In genomic region chr21:37367301-37367757, GRCh38 we compare ENCODE assay signal across 8 cellular contexts. TPM values are rescaled to one million over a fixed set of nuclear protein-coding genes. Genes with fewer than 3 reads are reported as not detected.
DNase-seq lines count a peak whose midpoint lies in the region; ATAC-seq and TF ChIP-seq lines count a peak whose summit lies in the region.

No MANE protein-coding gene starts in this region.

- no peaks in the 10 kb centered on the region for H3K9me3 Mint-ChIP-seq in CD8-positive, alpha-beta T cell
- no peaks in the 10 kb centered on the region for H3K9me3 Mint-ChIP-seq in stimulated activated naive B cell treated with anti-CD40 and anti-IgM and Interleukin-4, amounts not matched to agents 10 μg/mL and 1 μg/mL and 100 μg/mL, for 72 hours

- no peak for ATAC-seq in CD8-positive, alpha-beta T cell
- ATAC-seq in HG02642 (IDR thresholded peaks at IDR 0.05; ENCODE audit: poor library complexity, unreplicated experiment) (peak; percentile 3), HG03280 (IDR thresholded peaks at IDR 0.05; ENCODE audit: unreplicated experiment) (no peak), HG03039 (IDR thresholded peaks at IDR 0.05; ENCODE audit: unreplicated experiment) (no peak)
- peak; percentile 0 to 3 for ATAC-seq in stimulated activated naive B cell treated with anti-CD40 and anti-IgM and Interleukin-4, amounts not matched to agents 10 μg/mL and 1 μg/mL and 100 μg/mL, for 72 hours (replicated peaks)

- intact Hi-C loops in CD8-positive, alpha-beta T cell (cut with DNase I, micrococcal nuclease), result loop anchor here (2.0 to 10.0 kb wide), 7 partner anchors 95 to 1817 kb away; partner anchors contain the start of genes PIGP (in 2 of the 2), SETD4 (in 2 of the 2), TTC3 (in 2 of the 2) and HLCS (in 1 of the 2)

- no peak for DNase-seq in CD8-positive, alpha-beta T cell
- DNase-seq in activated T-helper 1 cell treated with Interleukin-2 at 50 U/mL for 16 hours (ENCODE audit: low read depth) (peak; percentile 13), cerebellar nuclear complex (lab: John Stamatoyannopoulos, UW) (no peak)
- DNase-seq in stimulated activated naive B cell treated with anti-CD40 and anti-IgM and Interleukin-4, amounts not matched to agents 10 μg/mL and 1 μg/mL and 100 μg/mL, for 72 hours, result peak; percentile 12

- peaks cover 14% of the 10 kb centered on the region for H3K36me3 Mint-ChIP-seq in CD8-positive, alpha-beta T cell
- peaks cover 4 to 7% of the 10 kb centered on the region in 2 donors for H3K36me3 Mint-ChIP-seq in stimulated activated naive B cell treated with anti-CD40 and anti-IgM and Interleukin-4, amounts not matched to agents 10 μg/mL and 1 μg/mL and 100 μg/mL, for 72 hours

- no peaks in the 10 kb centered on the region for H3K27me3 Mint-ChIP-seq in CD8-positive, alpha-beta T cell (ENCODE audit: low read depth)
- no peaks in the 10 kb centered on the region for H3K27me3 Mint-ChIP-seq in stimulated activated naive B cell treated with anti-CD40 and anti-IgM and Interleukin-4, amounts not matched to agents 10 μg/mL and 1 μg/mL and 100 μg/mL, for 72 hours

- peak overlapping the region; percentile 86 for H3K4me3 ChIP-seq in CD8-positive, alpha-beta T cell (ENCODE audit: low read depth, low read length)
- H3K4me3 ChIP-seq in iPS-11a (ENCODE audit: low read depth, low read length), result peak overlapping the region; percentile 89

- CTCF ChIA-PET in CD8-positive, alpha-beta T cell (lab: Charles Lee), result no interaction called here

- H3K9me3 ChIP-seq in CD8-positive, alpha-beta T cell (ENCODE audit: low read length), result no peaks in the 10 kb centered on the region

- H3K4me1 Mint-ChIP-seq in CD8-positive, alpha-beta T cell (ENCODE audit: low read depth), result peaks cover 56% of the 10 kb centered on the region
- H3K4me1 Mint-ChIP-seq in stimulated activated naive B cell treated with anti-CD40 and anti-IgM and Interleukin-4, amounts not matched to agents 10 μg/mL and 1 μg/mL and 100 μg/mL, for 72 hours, result peaks cover 28 to 31% of the 10 kb centered on the region in 2 donors

- peaks cover 42% of the 10 kb centered on the region for H3K4me1 ChIP-seq in CD8-positive, alpha-beta T cell (ENCODE audit: insufficient read depth, low read length)

- H3K27me3 ChIP-seq in CD8-positive, alpha-beta T cell (ENCODE audit: insufficient read depth, low read length), result no peaks in the 10 kb centered on the region

- H3K27ac ChIP-seq in CD8-positive, alpha-beta T cell (ENCODE audit: low read depth, low read length), result peak overlapping the region; percentile 92

- H3K36me3 ChIP-seq in CD8-positive, alpha-beta T cell (ENCODE audit: insufficient read depth, low read length), result no peaks in the 10 kb centered on the region

- no peak overlapping the region for H3K27ac Mint-ChIP-seq in CD8-positive, alpha-beta T cell
- no peak overlapping the region for H3K27ac Mint-ChIP-seq in stimulated activated naive B cell treated with anti-CD40 and anti-IgM and Interleukin-4, amounts not matched to agents 10 μg/mL and 1 μg/mL and 100 μg/mL, for 72 hours

- no peak for TF ChIP-seq CTCF in CD8-positive, alpha-beta T cell (IDR thresholded peaks at IDR 0.05)

- H3K4me3 Mint-ChIP-seq in CD8-positive, alpha-beta T cell, result peak overlapping the region; percentile 100
- peak overlapping the region; percentile 86 to 98 for H3K4me3 Mint-ChIP-seq in stimulated activated naive B cell treated with anti-CD40 and anti-IgM and Interleukin-4, amounts not matched to agents 10 μg/mL and 1 μg/mL and 100 μg/mL, for 72 hours

- POLR2A ChIA-PET in CD8-positive, alpha-beta T cell (lab: Charles Lee), result interaction anchor here (3.1 kb wide), 1 partner anchor 100 kb away, joined by 17 read pairs; the partner anchor contains the start of gene VPS26C

RNA-seq across cellular contexts. Expression of gene DYRK1A, which starts 0.8 kb away (rescaled TPM):
- 100 to 1,000 TPM; 171 to 195 TPM for total RNA-seq in CD8-positive, alpha-beta T cell

Comparison
In these comparisons a context has a peak if more than half of its experiments do, and no peak if none do; other contexts are left out.
1. ATAC-seq: peak in HG02642 (single experiment) and stimulated activated naive B cell treated with anti-CD40 and anti-IgM and Interleukin-4, amounts not matched to agents 10 μg/mL and 1 μg/mL and 100 μg/mL, for 72 hours (2 of 2); none in CD8-positive, alpha-beta T cell (single experiment), HG03280 (single experiment) and HG03039 (single experiment).
2. DNase-seq: peak in activated T-helper 1 cell treated with Interleukin-2 at 50 U/mL for 16 hours (single experiment) and stimulated activated naive B cell treated with anti-CD40 and anti-IgM and Interleukin-4, amounts not matched to agents 10 μg/mL and 1 μg/mL and 100 μg/mL, for 72 hours (single experiment); none in CD8-positive, alpha-beta T cell (0 of 7) and cerebellar nuclear complex (0 of 2).